ENCODE assay signal across 8 cellular contexts in genomic region chr2:201116115-201116958, GRCh38. TPM values are rescaled to one million over a fixed set of nuclear protein-coding genes. Genes with fewer than 3 reads are reported as not detected.
DNase-seq lines count a peak whose midpoint lies in the region; ATAC-seq and TF ChIP-seq lines count a peak whose summit lies in the region.

Gene CFLAR, plus strand, starts transcription at chr2:201116164. Its CDS starts 13,702 bp downstream, at chr2:201129866.

- H4K20me1 ChIP-seq in neural cell (ENCODE audit: insufficient read depth): no peaks in the 10 kb centered on the region

- peak; percentile 58 for DNase-seq in DMS153 (lab: John Stamatoyannopoulos, UW)
- peak; percentile 79 for DNase-seq in activated effector memory CD4-positive, alpha-beta T cell treated with Interleukin-2 at 50 U/mL for 16 hours
- DNase-seq in fibroblast of the aortic adventitia (ENCODE audit: low read depth): peak; percentile 75

- H3K79me2 ChIP-seq in neural cell (replicated peaks; ENCODE audit: insufficient read depth, low read length): no peaks in the 10 kb centered on the region

- peak within 1 kb of the TSS; percentile 90 to 100 (median 100) for H3K27ac Mint-ChIP-seq in IgD-negative memory B cell

- no peak for TF ChIP-seq CTCF in fibroblast of the aortic adventitia (IDR thresholded peaks at IDR 0.05; ENCODE audit: insufficient read depth, low read length)
- no peak for TF ChIP-seq CTCF in neural cell (IDR thresholded peaks at IDR 0.05; ENCODE audit: poor library complexity, severe bottlenecking)

- H3K9me3 ChIP-seq in neural cell (ENCODE audit: low read length) (no peaks in the 10 kb centered on the region), stomach smooth muscle (ENCODE audit: control insufficient read depth in 2 of 2, low read length in 2 of 2) (no peaks in the 10 kb centered on the region)

- H3K27me3 ChIP-seq in neural cell (ENCODE audit: insufficient read depth, low read depth, low read length) (peaks cover 10% of the 10 kb centered on the region), stomach smooth muscle (ENCODE audit: control insufficient read depth in 1 of 2, insufficient read depth in 2 of 2, low read length in 2 of 2) (no peaks in the 10 kb centered on the region)

- H3K9ac ChIP-seq in neural cell (ENCODE audit: low read length) (no peak within 1 kb of the TSS), stomach smooth muscle (ENCODE audit: low read length in 2 of 2) (peak within 1 kb of the TSS; percentile 76 to 97)

- no peak for TF ChIP-seq RAD21 in neural cell (conservative IDR thresholded peaks at IDR 0.05)

- no peaks in the 10 kb centered on the region for H3F3A ChIP-seq in neural cell (ENCODE audit: insufficient read depth, low read length, poor library complexity, severe bottlenecking)

- peaks cover 11% of the 10 kb centered on the region for H3K4me1 ChIP-seq in stomach smooth muscle (ENCODE audit: control insufficient read depth, insufficient read depth, low read length)

- H3K9me2 ChIP-seq in neural cell (ENCODE audit: insufficient read depth, low read length): no peaks in the 10 kb centered on the region

- H3K4me3 ChIP-seq in fibroblast of the aortic adventitia (ENCODE audit: low read depth, low read length): peak within 1 kb of the TSS; percentile 80
- H3K4me3 ChIP-seq in neural cell (ENCODE audit: low read length): peak within 1 kb of the TSS; percentile 54
- H3K4me3 ChIP-seq in stomach smooth muscle (ENCODE audit: low read length in 2 of 2): peak within 1 kb of the TSS; percentile 60 to 96

- no peaks in the 10 kb centered on the region for H3K27me3 Mint-ChIP-seq in IgD-negative memory B cell

- H3K9me3 Mint-ChIP-seq in IgD-negative memory B cell: no peaks in the 10 kb centered on the region

- TF ChIP-seq POLR2A in Raji (IDR thresholded peaks at IDR 0.05; ENCODE audit: insufficient read depth, low read depth, low read length): peak; percentile 47

- H3K4me1 Mint-ChIP-seq in IgD-negative memory B cell: peaks cover 11 to 40% (median 33%) of the 10 kb centered on the region in 3 donors

- ATAC-seq in GM21526 (IDR thresholded peaks at IDR 0.05; ENCODE audit: low FRiP score, unreplicated experiment): peak; percentile 28

- no peak within 1 kb of the TSS for H3K4me2 ChIP-seq in neural cell (ENCODE audit: low read length)

- peak within 1 kb of the TSS; percentile 95 to 100 (median 100) for H3K4me3 Mint-ChIP-seq in IgD-negative memory B cell

- H2AFZ ChIP-seq in neural cell (ENCODE audit: low read depth, low read length): no peak within 1 kb of the TSS

- no peaks in the 10 kb centered on the region for H3K36me3 ChIP-seq in neural cell (ENCODE audit: insufficient read depth, low read length)
- no peaks in the 10 kb centered on the region for H3K36me3 ChIP-seq in stomach smooth muscle (ENCODE audit: control insufficient read depth in 2 of 2, insufficient read depth in 2 of 2, low read length in 2 of 2)

- TF ChIP-seq EP300 in neural cell (conservative IDR thresholded peaks at IDR 0.05; ENCODE audit: poor library complexity, severe bottlenecking): no peak

- H3K36me3 Mint-ChIP-seq in IgD-negative memory B cell: peaks cover 6% of the 10 kb centered on the region

- no peak within 1 kb of the TSS for H3K27ac ChIP-seq in neural cell (ENCODE audit: low read length)
- peak within 1 kb of the TSS; percentile 98 for H3K27ac ChIP-seq in stomach smooth muscle (ENCODE audit: low read length)

TF ChIP-seq in neural cell, 6 proteins besides CTCF, POLR2A, EP300 and RAD21:
- TF ChIP-seq POLR2AphosphoS5 (IDR thresholded peaks at IDR 0.05) (no peak), SMC3 (conservative IDR thresholded peaks at IDR 0.05; ENCODE audit: poor library complexity) (no peak), REST (IDR thresholded peaks at IDR 0.05; ENCODE audit: borderline replicate concordance) (no peak), EZH2 (IDR thresholded peaks at IDR 0.05; ENCODE audit: borderline replicate concordance, insufficient read depth, low read length, poor library complexity, severe bottlenecking) (no peak), TAF1 (IDR thresholded peaks at IDR 0.05; ENCODE audit: low read depth) (no peak), MXI1 (conservative IDR thresholded peaks at IDR 0.05; ENCODE audit: poor library complexity, severe bottlenecking) (no peak)

RNA-seq across cellular contexts. Expression of gene CFLAR, which starts in this region (rescaled TPM):
- 104 TPM for polyA plus RNA-seq in IgD-negative memory B cell
- total RNA-seq in fibroblast of the aortic adventitia (ENCODE audit: low replicate concordance): 71.5 and 134 TPM in 2 replicates
- polyA plus RNA-seq in neural cell: 0.84 and 1.6 TPM in 2 replicates
- 1.9 and 3.2 TPM in 2 replicates for polyA minus RNA-seq in neural cell

Comparison
In these comparisons a context has a peak if more than half of its experiments do, and no peak if none do; other contexts are left out.
1. RNA of gene CFLAR (polyA plus RNA-seq): 104 TPM in IgD-negative memory B cell (single experiment); 0.84 to 1.6 TPM in neural cell; every median in the first group is over 10 times any median in the second.
2. Peak in every context shown above with its lines, with median percentiles within 50 percentile points of each other: DNase-seq and H3K4me3 ChIP-seq.